8 cellular contexts compared by ENCODE assay signal in the genomic region with DNA sequence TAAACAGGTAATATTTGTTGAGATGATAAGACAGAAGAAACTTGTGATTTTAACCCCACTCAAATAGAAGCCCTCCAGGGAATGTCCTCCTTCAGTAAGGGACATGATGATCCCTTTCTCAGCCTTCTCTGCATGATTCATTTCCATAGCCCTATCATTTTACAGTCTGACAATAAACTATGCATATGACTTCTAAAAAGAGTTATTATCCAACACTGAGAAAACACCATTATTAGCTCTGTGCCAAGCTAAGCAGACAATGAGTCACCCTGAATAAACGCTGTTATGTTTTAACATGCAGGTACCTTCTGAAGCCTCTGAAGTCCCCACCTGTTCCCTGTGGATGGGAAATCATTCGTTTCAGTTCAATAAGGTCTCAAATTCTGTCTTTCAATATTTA. TPM values are rescaled to one million over a fixed set of nuclear protein-coding genes. Genes with fewer than 3 reads are reported as not detected.
DNase-seq lines count a peak whose midpoint lies in the region; ATAC-seq and TF ChIP-seq lines count a peak whose summit lies in the region.

No MANE protein-coding gene starts in this region.

- no peaks in the 10 kb centered on the region for H3K4me1 Mint-ChIP-seq in activated T-helper 1 cell treated with anti-CD3 and anti-CD28 coated beads, Interleukin-12 subunit alpha, Interleukin-12 subunit beta, Interleukin-2, Interleukin-4 antibody, amounts not matched to agents 30 ng/mL and 10 ng/mL and 1 ng/mL, durations not matched to agents 14 hours and 24 hours and 36 hours (ENCODE audit: low read depth)
- H3K4me1 Mint-ChIP-seq in CD8-positive, alpha-beta memory T cell = peaks cover 0 to 2% (median 0%) of the 10 kb centered on the region in 3 donors

- no peak for TF ChIP-seq POLR2A in erythroblast (IDR thresholded peaks at IDR 0.05; ENCODE audit: low read length)

- no peaks in the 10 kb centered on the region for H3K36me3 ChIP-seq in ACC112 (ENCODE audit: insufficient read depth, low read length)
- peaks cover 0 to 7% of the 10 kb centered on the region in 2 donors for H3K36me3 ChIP-seq in left lung
- H3K36me3 ChIP-seq in CD8-positive, alpha-beta memory T cell (ENCODE audit: insufficient read depth, low read length) = no peaks in the 10 kb centered on the region

- POLR2A ChIA-PET in CD8-positive, alpha-beta memory T cell (lab: Charles Lee) = no interaction called here

- CTCF ChIA-PET in CD8-positive, alpha-beta memory T cell (lab: Charles Lee) = interaction anchor here (1.4 kb wide), 1 partner anchor 10 kb away, joined by 4 read pairs; no protein-coding TSS in a partner anchor

- ATAC-seq in left lung = peak; percentile 92

- DNase-seq in LoVo (ENCODE audit: low spot score) (peak; percentile 80), left lung (no peak), erythroblast (lab: John Stamatoyannopoulos, UW) (no peak)
- DNase-seq in activated T-helper 1 cell treated with anti-CD3 and anti-CD28 coated beads, Interleukin-12 subunit alpha, Interleukin-12 subunit beta, Interleukin-2, Interleukin-4 antibody, amounts not matched to agents 30 ng/mL and 10 ng/mL and 1 ng/mL, durations not matched to agents 14 hours and 24 hours and 36 hours (ENCODE audit: low spot score) = no peak
- no peak for DNase-seq in stimulated activated CD4-positive, alpha-beta T cell treated with anti-CD3 and anti-CD28 coated beads, Interleukin-15, amount 100 ng/mL, for 24 hours
- DNase-seq in CD8-positive, alpha-beta memory T cell = no peak

- H3K4me3 ChIP-seq in ACC112 (ENCODE audit: low read depth, low read length) (peak overlapping the region; percentile 66), left lung (no peak overlapping the region)
- no peak overlapping the region for H3K4me3 ChIP-seq in CD8-positive, alpha-beta memory T cell (ENCODE audit: low read length)

- no peaks in the 10 kb centered on the region for H3K79me2 ChIP-seq in ACC112 (ENCODE audit: control insufficient read depth, insufficient read depth, low read length, unreplicated experiment)

- no peak overlapping the region for H3K27ac Mint-ChIP-seq in activated T-helper 1 cell treated with anti-CD3 and anti-CD28 coated beads, Interleukin-12 subunit alpha, Interleukin-12 subunit beta, Interleukin-2, Interleukin-4 antibody, amounts not matched to agents 30 ng/mL and 10 ng/mL and 1 ng/mL, durations not matched to agents 14 hours and 24 hours and 36 hours
- H3K27ac Mint-ChIP-seq in CD8-positive, alpha-beta memory T cell = no peak overlapping the region

- H3K4me1 ChIP-seq in ACC112 (ENCODE audit: control insufficient read depth, insufficient read depth, low read length, unreplicated experiment) = peaks cover 38% of the 10 kb centered on the region
- peaks cover 0 to 8% of the 10 kb centered on the region in 2 donors for H3K4me1 ChIP-seq in left lung
- H3K4me1 ChIP-seq in CD8-positive, alpha-beta memory T cell (ENCODE audit: insufficient read depth, low read length) = no peaks in the 10 kb centered on the region

- peak overlapping the region; percentile 95 for H3K27ac ChIP-seq in ACC112 (ENCODE audit: low read depth, low read length)
- H3K27ac ChIP-seq in angular gyrus (ENCODE audit: low read depth, low read length) = peak overlapping the region; percentile 59
- H3K27ac ChIP-seq in left lung = peak overlapping the region; percentile 9 to 45
- no peak overlapping the region for H3K27ac ChIP-seq in CD8-positive, alpha-beta memory T cell (ENCODE audit: low read depth, low read length)

- no peak overlapping the region for H2AFZ ChIP-seq in ACC112 (ENCODE audit: low read length, unreplicated experiment)

- H3K27me3 ChIP-seq in ACC112 (ENCODE audit: insufficient read depth, low read length) (no peaks in the 10 kb centered on the region), left lung (no peaks in the 10 kb centered on the region)
- no peaks in the 10 kb centered on the region for H3K27me3 ChIP-seq in CD8-positive, alpha-beta memory T cell (ENCODE audit: insufficient read depth, low read length, poor library complexity, severe bottlenecking)

- intact Hi-C loops in left lung (cut with DNase I) = no loop called here
- intact Hi-C loops in activated T-helper 1 cell treated with anti-CD3 and anti-CD28 coated beads, Interleukin-12 subunit alpha, Interleukin-12 subunit beta, Interleukin-2, Interleukin-4 antibody, amounts not matched to agents 30 ng/mL and 10 ng/mL and 1 ng/mL, durations not matched to agents 14 hours and 24 hours and 36 hours (cut with micrococcal nuclease) = no loop called here

- no peak for TF ChIP-seq CTCF in left lung (IDR thresholded peaks at IDR 0.05)

- peaks cover 2% of the 10 kb centered on the region for H3K36me3 Mint-ChIP-seq in activated T-helper 1 cell treated with anti-CD3 and anti-CD28 coated beads, Interleukin-12 subunit alpha, Interleukin-12 subunit beta, Interleukin-2, Interleukin-4 antibody, amounts not matched to agents 30 ng/mL and 10 ng/mL and 1 ng/mL, durations not matched to agents 14 hours and 24 hours and 36 hours (ENCODE audit: low read depth)
- peaks cover 0 to 36% (median 9%) of the 10 kb centered on the region in 3 donors for H3K36me3 Mint-ChIP-seq in CD8-positive, alpha-beta memory T cell

- H3K9me3 ChIP-seq in left lung = no peaks in the 10 kb centered on the region
- H3K9me3 ChIP-seq in CD8-positive, alpha-beta memory T cell (ENCODE audit: low read length) = no peaks in the 10 kb centered on the region

- no peaks in the 10 kb centered on the region for H3K27me3 Mint-ChIP-seq in activated T-helper 1 cell treated with anti-CD3 and anti-CD28 coated beads, Interleukin-12 subunit alpha, Interleukin-12 subunit beta, Interleukin-2, Interleukin-4 antibody, amounts not matched to agents 30 ng/mL and 10 ng/mL and 1 ng/mL, durations not matched to agents 14 hours and 24 hours and 36 hours (ENCODE audit: insufficient read depth)
- H3K27me3 Mint-ChIP-seq in CD8-positive, alpha-beta memory T cell = no peaks in the 10 kb centered on the region

- no peaks in the 10 kb centered on the region for H3K9me3 Mint-ChIP-seq in activated T-helper 1 cell treated with anti-CD3 and anti-CD28 coated beads, Interleukin-12 subunit alpha, Interleukin-12 subunit beta, Interleukin-2, Interleukin-4 antibody, amounts not matched to agents 30 ng/mL and 10 ng/mL and 1 ng/mL, durations not matched to agents 14 hours and 24 hours and 36 hours
- no peaks in the 10 kb centered on the region for H3K9me3 Mint-ChIP-seq in CD8-positive, alpha-beta memory T cell

- no peak overlapping the region for H3K4me3 Mint-ChIP-seq in activated T-helper 1 cell treated with anti-CD3 and anti-CD28 coated beads, Interleukin-12 subunit alpha, Interleukin-12 subunit beta, Interleukin-2, Interleukin-4 antibody, amounts not matched to agents 30 ng/mL and 10 ng/mL and 1 ng/mL, durations not matched to agents 14 hours and 24 hours and 36 hours
- H3K4me3 Mint-ChIP-seq in CD8-positive, alpha-beta memory T cell = no peak overlapping the region

RNA-seq across cellular contexts. Expression of gene DTNB, which starts 54.7 kb away (rescaled TPM):
- 10 to 100 TPM; 17.6 to 25.6 TPM for total RNA-seq in left lung
- total RNA-seq in activated T-helper 1 cell treated with anti-CD3 and anti-CD28 coated beads, Interleukin-12 subunit alpha, Interleukin-12 subunit beta, Interleukin-2, Interleukin-4 antibody, amounts not matched to agents 30 ng/mL and 10 ng/mL and 1 ng/mL, durations not matched to agents 14 hours and 24 hours and 36 hours = 28.8 and 28.9 TPM in 2 replicates
- total RNA-seq in CD8-positive, alpha-beta memory T cell = 10 to 100 TPM; 15.2 to 16.8 TPM
- polyA plus RNA-seq in CD8-positive, alpha-beta memory T cell = 19.4 TPM
